Comparison of ENCODE assay signal across 2 cellular contexts in genomic region chr1:156696755-156697154, GRCh38.
A peak's percentile ranks its signal among the peaks of the same experiment; 100 is the strongest.
TF ChIP-seq lines count a peak whose summit lies in the region.

No MANE protein-coding gene starts in this region.

TF ChIP-seq in SK-N-SH treated with all-trans-retinoic acid at 6 μM for 48 hours, 23 proteins besides CTCF, POLR2A, EP300 and RAD21 (continues in another document):
- no peak for TF ChIP-seq OSR1 (CRISPR knock-in tag; IDR thresholded peaks at IDR 0.05)
- peak; percentile 74 for TF ChIP-seq CSRNP3 (CRISPR knock-in tag; IDR thresholded peaks at IDR 0.05)
- TF ChIP-seq ESRRG (CRISPR knock-in tag; IDR thresholded peaks at IDR 0.05): no peak
- TF ChIP-seq ISL1 (CRISPR knock-in tag; IDR thresholded peaks at IDR 0.05): no peak
- no peak for TF ChIP-seq ZC3H10 (CRISPR knock-in tag; IDR thresholded peaks at IDR 0.05)
- no peak; the same call in 1 of the 2 replicates for TF ChIP-seq PATZ1 (CRISPR knock-in tag; IDR thresholded peaks at IDR 0.05; ENCODE audit: borderline replicate concordance)
- TF ChIP-seq RARB (CRISPR knock-in tag; IDR thresholded peaks at IDR 0.05): peak; percentile 93; the same call in 1 of the 2 replicates
- TF ChIP-seq ZFP3 (CRISPR knock-in tag; IDR thresholded peaks at IDR 0.05): no peak
- TF ChIP-seq SNAI2 (CRISPR knock-in tag; IDR thresholded peaks at IDR 0.05): no peak
- no peak for TF ChIP-seq TSHZ2 (CRISPR knock-in tag; IDR thresholded peaks at IDR 0.05)
- TF ChIP-seq TCF4 (CRISPR knock-in tag; IDR thresholded peaks at IDR 0.05; ENCODE audit: borderline replicate concordance): no peak
- TF ChIP-seq POU6F1 (CRISPR knock-in tag; IDR thresholded peaks at IDR 0.05; ENCODE audit: borderline replicate concordance, low read depth): no peak
- peak; percentile 97 for TF ChIP-seq TOX (CRISPR knock-in tag; IDR thresholded peaks at IDR 0.05; ENCODE audit: borderline replicate concordance)
- no peak for TF ChIP-seq ARNTL (CRISPR knock-in tag; IDR thresholded peaks at IDR 0.05; ENCODE audit: borderline replicate concordance, low read depth)
- no peak for TF ChIP-seq ZNF8 (CRISPR knock-in tag; IDR thresholded peaks at IDR 0.05)
- no peak for TF ChIP-seq GLIS3 (CRISPR knock-in tag; IDR thresholded peaks at IDR 0.05)
- no peak for TF ChIP-seq ZNF70 (CRISPR knock-in tag; IDR thresholded peaks at IDR 0.05)
- TF ChIP-seq CREB5 (CRISPR knock-in tag; IDR thresholded peaks at IDR 0.05; ENCODE audit: low read depth): no peak
- no peak for TF ChIP-seq ZNF565 (CRISPR knock-in tag; conservative IDR thresholded peaks at IDR 0.05; ENCODE audit: low read depth)
- TF ChIP-seq BACH2 (CRISPR knock-in tag; IDR thresholded peaks at IDR 0.05; ENCODE audit: borderline replicate concordance): no peak
- no peak for TF ChIP-seq PPARA (CRISPR knock-in tag; IDR thresholded peaks at IDR 0.05; ENCODE audit: borderline replicate concordance)

TF ChIP-seq in SK-N-SH, 30 proteins besides CTCF, POLR2A, EP300 and RAD21:
- TF ChIP-seq CHD2 (IDR thresholded peaks at IDR 0.05; ENCODE audit: low read length, partially characterized antibody) (no peak), USF2 (IDR thresholded peaks at IDR 0.05; ENCODE audit: borderline replicate concordance, low read depth, low read length) (no peak), REST (IDR thresholded peaks at IDR 0.05; ENCODE audit: low read depth, low read length) (no peak)
TF ChIP-seq in SK-N-SH: peak in this region for 0.
